Comparison of ENCODE assay signal across 8 cellular contexts in genomic region chr1:53196485-53197271, GRCh38. TPM values are rescaled to one million over a fixed set of nuclear protein-coding genes. Genes with fewer than 3 reads are reported as not detected.
A peak's percentile ranks its signal among the peaks of the same experiment; 100 is the strongest.
DNase-seq lines count a peak whose midpoint lies in the region; ATAC-seq and TF ChIP-seq lines count a peak whose summit lies in the region.

CPT2 (plus strand) TSS chr1:53196824; CDS start chr1:53196944, 120 bp downstream.

- TF ChIP-seq POLR2A in ovary (IDR thresholded peaks at IDR 0.05) = peak; percentile 99

- H3K9me3 ChIP-seq in ovary (no peaks in the 10 kb centered on the region), thymus (ENCODE audit: control insufficient read depth) (no peaks in the 10 kb centered on the region)

- intact Hi-C loops in Right ventricle myocardium inferior (cut with DNase I) = loop anchor here (5.0 kb wide), 1 partner anchor 269 kb away; the partner anchor contains the start of gene SCP2
- intact Hi-C loops in ovary (cut with DNase I) = no loop called here

- H3K4me3 ChIP-seq in GM12875 (ENCODE audit: low read depth, low read length) (peak within 1 kb of the TSS; percentile 80), ovary (peak within 1 kb of the TSS; percentile 98), thymus (ENCODE audit: low read length) (peak within 1 kb of the TSS; percentile 100)

- no peaks in the 10 kb centered on the region for H3K36me3 ChIP-seq in ovary
- H3K36me3 ChIP-seq in thymus (ENCODE audit: control insufficient read depth, insufficient read depth) = no peaks in the 10 kb centered on the region

- H3K4me1 ChIP-seq in ovary (ENCODE audit: insufficient read depth) = peaks cover 16% of the 10 kb centered on the region
- H3K4me1 ChIP-seq in thymus (ENCODE audit: control insufficient read depth, insufficient read depth, low read length) = peaks cover 8% of the 10 kb centered on the region

- TF ChIP-seq EP300 in ovary (IDR thresholded peaks at IDR 0.05) = no peak

- H3K27me3 ChIP-seq in ovary (no peaks in the 10 kb centered on the region), thymus (ENCODE audit: control insufficient read depth, insufficient read depth) (no peaks in the 10 kb centered on the region)

- ATAC-seq in HG02763 (IDR thresholded peaks at IDR 0.05; ENCODE audit: unreplicated experiment) (peak; percentile 97), Right ventricle myocardium inferior (peak; percentile 98)

- 0% methylated on average over 41 to 57 of the region's 57 CpGs for WGBS in ovary, 3 donors
- under 1% methylated on average over 57 of the region's 57 CpGs for WGBS in thymus

- DNase-seq in NCI-H1436 (lab: John Stamatoyannopoulos, UW) (peak; percentile 87), SW480 (ENCODE audit: low spot score) (peak; percentile 87), Right ventricle myocardium inferior (ENCODE audit: missing footprints) (peak; percentile 99), ovary (peak; percentile 94 to 96 (median 95))
- peak; percentile 78 for DNase-seq in activated naive CD8-positive, alpha-beta T cell treated with anti-CD3 and anti-CD28 coated beads, Interleukin-2, amount 50 U/mL, for 16 hours (ENCODE audit: low read depth, low spot score)

- no peak for TF ChIP-seq CTCF in GM12875 (IDR thresholded peaks at IDR 0.05; ENCODE audit: borderline replicate concordance, insufficient read depth, low read depth, low read length)
- TF ChIP-seq CTCF in ovary (IDR thresholded peaks at IDR 0.05) = peak in 2 of 3 donors; percentile 36 to 41

- H3K27ac ChIP-seq in ovary (peak within 1 kb of the TSS; percentile 89 to 93), thymus (ENCODE audit: low read depth) (peak within 1 kb of the TSS; percentile 97)

RNA-seq across cellular contexts. Expression of gene CPT2, which starts in this region (rescaled TPM):
- total RNA-seq in Right ventricle myocardium inferior = 37.7 TPM
- total RNA-seq in ovary = 10 to 100 TPM in 5 of 7 donors, 1 to 10 TPM in 2; 6.7 to 15.3 (median 12.1) TPM
- 10 to 100 TPM; 12.0 to 32.1 TPM for polyA plus RNA-seq in ovary
- 17.0 TPM for polyA plus RNA-seq in thymus

Comparison
In these comparisons a context has a peak if more than half of its experiments do, and no peak if none do; other contexts are left out.
1. Peak in every context shown above with its lines: DNase-seq, ATAC-seq, H3K4me3 ChIP-seq and H3K27ac ChIP-seq.